9 cellular contexts compared by ENCODE assay signal in the genomic region with DNA sequence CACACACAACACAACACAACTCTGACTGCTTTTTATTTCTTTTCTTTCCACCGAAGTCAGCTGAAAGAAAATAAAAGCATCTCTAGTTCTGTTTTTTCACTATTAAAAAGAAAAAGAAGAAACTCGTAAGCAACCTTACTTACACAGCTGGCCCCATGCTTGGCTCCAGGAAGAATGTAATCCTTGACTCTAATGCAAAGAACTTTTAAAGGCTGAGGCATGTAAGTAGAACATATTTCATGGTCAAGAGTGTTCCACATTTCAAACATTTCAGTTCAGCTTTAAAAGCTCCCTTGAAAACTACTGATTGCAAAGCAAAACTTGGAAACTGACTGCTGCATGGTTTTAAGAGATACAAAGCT. TPM values are rescaled to one million over a fixed set of nuclear protein-coding genes. Genes with fewer than 3 reads are reported as not detected.
A peak's percentile ranks its signal among the peaks of the same experiment; 100 is the strongest.
DNase-seq lines count a peak whose midpoint lies in the region; ATAC-seq and TF ChIP-seq lines count a peak whose summit lies in the region.
"Had no signal": no experiment of that assay in that cellular context is flagged by ENCODE, and none has a peak within 500 bp of the region (broad histone marks: within the 10 kb centered on the region; RNA-seq: fewer than 3 reads in every experiment).

No MANE protein-coding gene starts in this region.

- H3K9me3 ChIP-seq in T-helper 17 cell (ENCODE audit: control insufficient read depth, low read length, poor library complexity, severe bottlenecking) = no peaks in the 10 kb centered on the region

- H3K4me1 Mint-ChIP-seq in T-helper 17 cell = peaks cover 12% of the 10 kb centered on the region
- H3K4me1 Mint-ChIP-seq in activated naive CD8-positive, alpha-beta T cell treated with anti-CD3 and anti-CD28 coated beads, Interleukin-2, amount 50 U/mL, for 24 hours = peaks cover 1% of the 10 kb centered on the region

- H3K27me3 Mint-ChIP-seq in T-helper 17 cell = peaks cover 42% of the 10 kb centered on the region
- peaks cover 33% of the 10 kb centered on the region for H3K27me3 Mint-ChIP-seq in activated naive CD8-positive, alpha-beta T cell treated with anti-CD3 and anti-CD28 coated beads, Interleukin-2, amount 50 U/mL, for 24 hours

- peak; percentile 28 for DNase-seq in ELR (ENCODE audit: low read depth)
- no peak for DNase-seq in T-helper 17 cell
- peak; percentile 72 for DNase-seq in fibroblast of the aortic adventitia (ENCODE audit: low read depth)
- DNase-seq in skeletal muscle cell (ENCODE audit: low read depth) = no peak
- DNase-seq in ureter (ENCODE audit: low spot score) = no peak
- no peak for DNase-seq in activated naive CD8-positive, alpha-beta T cell treated with anti-CD3 and anti-CD28 coated beads, Interleukin-2, amount 50 U/mL, for 24 hours
- DNase-seq in NCI-H2081 treated with DMSO at 0.1 percent for 48 hours (lab: John Stamatoyannopoulos, UW) = no peak
- DNase-seq in kidney glomerular epithelial cell (lab: John Stamatoyannopoulos, UW) = no peak
- DNase-seq: activated CD4-positive, alpha-beta T cell treated with anti-CD3 and anti-CD28 coated beads, Interleukin-2, amount 50 U/mL, for 48 hours had no signal

- H3K4me3 ChIP-seq in fibroblast of the aortic adventitia (ENCODE audit: low read depth, low read length) (peak overlapping the region; percentile 73), skeletal muscle cell (ENCODE audit: low read depth, low read length) (peak overlapping the region; percentile 51)

- peaks cover 2% of the 10 kb centered on the region for H3K36me3 Mint-ChIP-seq in T-helper 17 cell (ENCODE audit: low read depth)
- H3K36me3 Mint-ChIP-seq in activated naive CD8-positive, alpha-beta T cell treated with anti-CD3 and anti-CD28 coated beads, Interleukin-2, amount 50 U/mL, for 24 hours (ENCODE audit: low read depth) = no peaks in the 10 kb centered on the region

- ATAC-seq in T-helper 17 cell = no peak
- ATAC-seq in activated naive CD8-positive, alpha-beta T cell treated with anti-CD3 and anti-CD28 coated beads, Interleukin-2, amount 50 U/mL, for 24 hours = no peak

- peak overlapping the region; percentile 51 for H3K4me3 Mint-ChIP-seq in T-helper 17 cell
- no peak overlapping the region for H3K4me3 Mint-ChIP-seq in activated naive CD8-positive, alpha-beta T cell treated with anti-CD3 and anti-CD28 coated beads, Interleukin-2, amount 50 U/mL, for 24 hours

- H3K27ac Mint-ChIP-seq in T-helper 17 cell = no peak overlapping the region
- no peak overlapping the region for H3K27ac Mint-ChIP-seq in activated naive CD8-positive, alpha-beta T cell treated with anti-CD3 and anti-CD28 coated beads, Interleukin-2, amount 50 U/mL, for 24 hours

- no peak for TF ChIP-seq CTCF in fibroblast of the aortic adventitia (IDR thresholded peaks at IDR 0.05; ENCODE audit: insufficient read depth, low read length)

- no peaks in the 10 kb centered on the region for H3K9me3 Mint-ChIP-seq in activated naive CD8-positive, alpha-beta T cell treated with anti-CD3 and anti-CD28 coated beads, Interleukin-2, amount 50 U/mL, for 24 hours

RNA-seq across cellular contexts. Expression of gene GASK1B, which starts 0.6 kb away (rescaled TPM):
- total RNA-seq in T-helper 17 cell (1 to 10 TPM; 1.3 to 1.8 TPM), fibroblast of the aortic adventitia (ENCODE audit: low replicate concordance) (22.3 and 37.6 TPM in 2 replicates), ureter (30.8 TPM)

RNA-seq across cellular contexts. Expression of gene TMEM144, which starts 38.1 kb away (rescaled TPM):
- under 1 TPM in 1 of 2 donors, not detected in 1; 0.50 TPM for total RNA-seq in T-helper 17 cell
- total RNA-seq in fibroblast of the aortic adventitia (ENCODE audit: low replicate concordance) = 5.6 and 8.3 TPM in 2 replicates
- total RNA-seq in ureter = 26.2 TPM

Comparison
In these comparisons a context has a peak if more than half of its experiments do, and no peak if none do; other contexts are left out.
1. DNase-seq: peak in ELR (single experiment) and fibroblast of the aortic adventitia (single experiment); none in T-helper 17 cell (0 of 3), skeletal muscle cell (single experiment), ureter (single experiment), activated naive CD8-positive, alpha-beta T cell treated with anti-CD3 and anti-CD28 coated beads, Interleukin-2, amount 50 U/mL, for 24 hours (single experiment), NCI-H2081 treated with DMSO at 0.1 percent for 48 hours (single experiment) and kidney glomerular epithelial cell (single experiment).